ENCODE assay signal across 8 cellular contexts in the genomic region with DNA sequence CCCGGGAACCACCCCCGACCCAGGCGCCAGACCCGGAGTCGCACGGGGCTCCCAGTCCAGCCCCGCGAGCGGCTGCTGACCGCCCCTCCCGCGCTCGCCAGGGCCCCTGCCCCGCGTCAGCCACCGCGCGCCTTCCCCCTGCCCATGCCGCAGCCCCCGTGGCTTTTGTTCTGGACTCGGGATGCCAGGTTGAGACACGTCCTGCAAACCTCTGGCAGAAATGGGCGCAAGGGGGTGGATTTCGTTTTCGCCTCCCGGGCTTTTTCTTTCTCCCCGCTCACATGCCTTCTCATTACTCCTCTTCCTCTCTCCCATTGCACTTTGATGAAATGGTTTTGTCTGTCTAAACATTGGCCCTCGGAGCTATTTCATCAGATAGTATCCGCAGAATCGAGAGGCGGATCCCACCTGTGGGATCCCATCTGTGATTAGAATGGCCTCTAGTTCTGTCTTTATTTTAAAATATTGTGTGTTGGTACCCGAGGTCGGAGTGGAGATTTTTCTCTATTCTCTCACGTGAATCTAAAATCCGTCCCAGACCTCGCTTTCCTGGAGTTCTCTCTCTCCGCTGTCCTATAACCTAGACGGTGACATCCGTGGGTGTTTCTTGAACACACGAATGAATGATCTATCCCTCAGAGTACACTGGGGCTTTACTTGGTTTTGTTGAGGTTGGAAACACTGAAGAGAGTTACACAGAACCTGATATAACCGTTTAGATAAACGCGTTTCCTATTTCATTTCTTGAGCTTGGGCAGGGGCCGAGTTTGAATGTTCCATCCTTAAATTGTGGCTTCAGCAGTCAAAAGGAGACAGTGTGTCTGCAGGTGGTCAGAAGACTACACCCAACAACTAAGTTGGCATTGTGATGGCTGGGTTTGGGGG. TPM values are rescaled to one million over a fixed set of nuclear protein-coding genes. Genes with fewer than 3 reads are reported as not detected.
DNase-seq lines count a peak whose midpoint lies in the region; ATAC-seq and TF ChIP-seq lines count a peak whose summit lies in the region.

No MANE protein-coding gene starts in this region.

- 0% methylated on average over 4 of the region's 44 CpGs; no CpG with 5 or more reads in 1 of the 2 experiments for WGBS in IMR-90 (ENCODE audit: extremely low coverage in 2 of 2, insufficient read length in 1 of 2), 2 experiments

- no peak overlapping the region for H2BK20ac ChIP-seq in IMR-90 (ENCODE audit: low read depth, low read length)

- peak overlapping the region; percentile 37 for H2AFZ ChIP-seq in IMR-90 (replicated peaks; ENCODE audit: low read length, poor library complexity)

- H3K18ac ChIP-seq in IMR-90 (ENCODE audit: low read depth, low read length), result no peak overlapping the region

- H4K91ac ChIP-seq in IMR-90 (ENCODE audit: insufficient read depth, low read depth, low read length), result no peak overlapping the region

- no peak for TF ChIP-seq CTCF in IMR-90 (conservative IDR thresholded peaks at IDR 0.05; ENCODE audit: low read depth, low read length)

- H4K5ac ChIP-seq in IMR-90 (ENCODE audit: low read depth, low read length), result no peak overlapping the region

- no peak overlapping the region for H3K14ac ChIP-seq in IMR-90 (replicated peaks; ENCODE audit: low read depth, low read length)

- no peaks in the 10 kb centered on the region for H4K20me1 ChIP-seq in IMR-90 (ENCODE audit: insufficient read depth, low read length)

- H3K9me3 ChIP-seq in IMR-90 (ENCODE audit: control insufficient read depth, insufficient read depth, low read length), result no peaks in the 10 kb centered on the region

- no peak overlapping the region for H2AK9ac ChIP-seq in IMR-90 (replicated peaks; ENCODE audit: low read depth, low read length, poor library complexity)

- no peaks in the 10 kb centered on the region for H3K79me1 ChIP-seq in IMR-90 (ENCODE audit: low read depth in 1 of 2, low read length in 2 of 2)

- no peak overlapping the region for H2BK120ac ChIP-seq in IMR-90 (ENCODE audit: low read depth, low read length)

- TF ChIP-seq POLR2A in IMR-90 (IDR thresholded peaks at IDR 0.05; ENCODE audit: low read depth, low read length), result no peak

- H2AK5ac ChIP-seq in IMR-90 (ENCODE audit: low read depth, low read length), result no peak overlapping the region

- H3K27ac ChIP-seq in IMR-90 (ENCODE audit: insufficient read depth, low read length), result no peak overlapping the region

- H3K4me3 Mint-ChIP-seq in dendritic cell treated with granulocyte-macrophage colony-stimulating factor and Interleukin-4, amounts not matched to agents 40 ng/mL and 50 ng/mL, for 4 days, result peak overlapping the region; percentile 78
- H3K4me3 Mint-ChIP-seq in naive B cell, result peak overlapping the region; percentile 75 to 92 (median 84)

- no peak for ATAC-seq in IMR-90 (ENCODE audit: low read depth)
- ATAC-seq in naive B cell (ENCODE audit: low read depth in 2 of 2), result no peak

- no peak overlapping the region for H2BK5ac ChIP-seq in IMR-90 (ENCODE audit: low read depth, low read length, poor library complexity, severe bottlenecking)

- peak overlapping the region; percentile 26 for H3K27ac Mint-ChIP-seq in dendritic cell treated with granulocyte-macrophage colony-stimulating factor and Interleukin-4, amounts not matched to agents 40 ng/mL and 50 ng/mL, for 4 days
- H3K27ac Mint-ChIP-seq in naive B cell, result no peak overlapping the region

- H3K36me3 ChIP-seq in IMR-90 (ENCODE audit: control insufficient read depth, insufficient read depth, low read length), result no peaks in the 10 kb centered on the region

- H3K23ac ChIP-seq in IMR-90 (ENCODE audit: low read depth, low read length), result no peak overlapping the region

- no peaks in the 10 kb centered on the region for H3K9me1 ChIP-seq in IMR-90 (ENCODE audit: insufficient read depth, low read length)

- DNase-seq in NCI-H2081 (lab: John Stamatoyannopoulos, UW), result peak; percentile 36 to 44
- no peak for DNase-seq in NCI-H2081 treated with DMSO at 0.1 percent for 48 hours (lab: John Stamatoyannopoulos, UW)
- no peak for DNase-seq in IMR-90
- DNase-seq in naive B cell, result no peak
- DNase-seq in head of caudate nucleus, result no peak
- no peak for DNase-seq in globus pallidus (ENCODE audit: low spot score)
- DNase-seq in dermis blood vessel endothelial cell, result no peak

- no peak overlapping the region for H2BK15ac ChIP-seq in IMR-90 (ENCODE audit: low read depth, low read length)

- H3K36me3 Mint-ChIP-seq in dendritic cell treated with granulocyte-macrophage colony-stimulating factor and Interleukin-4, amounts not matched to agents 40 ng/mL and 50 ng/mL, for 4 days (ENCODE audit: low read depth), result no peaks in the 10 kb centered on the region
- peaks cover 0 to 15% of the 10 kb centered on the region in 2 donors for H3K36me3 Mint-ChIP-seq in naive B cell

- POLR2A ChIA-PET in IMR-90 (lab: Charles Lee; ENCODE audit: unreplicated experiment), result interaction anchor here (0.5 kb wide), 1 partner anchor 122 kb away, joined by 3 read pairs; no protein-coding TSS in a partner anchor

- no TSS peak for BruUV-seq in IMR-90 (replicated peaks; lab: Mats Ljungman, UMichigan)

- in situ Hi-C loops in IMR-90 (cut with MboI; ENCODE audit: low sequenced_read_pairs), result no loop called here

- no peak overlapping the region for H3K9ac ChIP-seq in IMR-90 (ENCODE audit: low read depth, low read length)

- no peaks in the 10 kb centered on the region for H3K4me1 ChIP-seq in IMR-90 (ENCODE audit: control insufficient read depth, insufficient read depth, low read length)

- H3K56ac ChIP-seq in IMR-90 (ENCODE audit: extremely low read depth, insufficient read depth, low read length), result no peak overlapping the region

- peaks cover 18% of the 10 kb centered on the region for H3K27me3 ChIP-seq in IMR-90 (ENCODE audit: control insufficient read depth, insufficient read depth, low read length)

- H3K4me3 ChIP-seq in IMR-90 (ENCODE audit: insufficient read depth, low read depth, low read length), result 0 out of 2 replicates have a peak overlapping the region, but pooled peaks have one; percentile 14

- H3K4me1 Mint-ChIP-seq in dendritic cell treated with granulocyte-macrophage colony-stimulating factor and Interleukin-4, amounts not matched to agents 40 ng/mL and 50 ng/mL, for 4 days (ENCODE audit: low read depth), result peaks cover 23% of the 10 kb centered on the region
- H3K4me1 Mint-ChIP-seq in naive B cell, result peaks cover 18 to 23% (median 22%) of the 10 kb centered on the region in 3 donors

- H3K4me2 ChIP-seq in IMR-90 (ENCODE audit: low read depth, low read length), result peak overlapping the region; percentile 77

- H3K9me3 Mint-ChIP-seq in dendritic cell treated with granulocyte-macrophage colony-stimulating factor and Interleukin-4, amounts not matched to agents 40 ng/mL and 50 ng/mL, for 4 days, result no peaks in the 10 kb centered on the region
- H3K9me3 Mint-ChIP-seq in naive B cell, result peaks cover 0 to 3% (median 0%) of the 10 kb centered on the region in 7 donors

- TF ChIP-seq RAD21 in IMR-90 (IDR thresholded peaks at IDR 0.05; ENCODE audit: low read length), result no peak

- H3K4ac ChIP-seq in IMR-90 (ENCODE audit: low read depth, low read length), result no peak overlapping the region

- intact Hi-C loops in IMR-90 (cut with micrococcal nuclease) (no loop called here), head of caudate nucleus (cut with DNase I) (no loop called here)
- intact Hi-C loops in dendritic cell treated with granulocyte-macrophage colony-stimulating factor and Interleukin-4, amounts not matched to agents 40 ng/mL and 50 ng/mL, for 4 days (cut with micrococcal nuclease), result no loop called here

- dilution Hi-C loops in IMR-90 (cut with HindIII; ENCODE audit: low sequenced_read_pairs, unreplicated experiment), result no loop called here

- peaks cover 28% of the 10 kb centered on the region for H3K27me3 Mint-ChIP-seq in dendritic cell treated with granulocyte-macrophage colony-stimulating factor and Interleukin-4, amounts not matched to agents 40 ng/mL and 50 ng/mL, for 4 days
- peaks cover 44 to 59% (median 53%) of the 10 kb centered on the region in 3 donors for H3K27me3 Mint-ChIP-seq in naive B cell

- no peak overlapping the region for H4K8ac ChIP-seq in IMR-90 (ENCODE audit: low read depth in 2 of 2, low read length in 2 of 2)

- CTCF ChIA-PET in IMR-90 (lab: Yijun Ruan, JAX), result no interaction called here

TF ChIP-seq in IMR-90, 13 proteins besides CTCF, POLR2A, EP300 and RAD21:
- TF ChIP-seq BHLHE40 (IDR thresholded peaks at IDR 0.05; ENCODE audit: low read depth, low read length), result no peak
- no peak for TF ChIP-seq RFX5 (IDR thresholded peaks at IDR 0.05; ENCODE audit: low read depth, low read length)
- no peak for TF ChIP-seq SMC3 (IDR thresholded peaks at IDR 0.05; ENCODE audit: low read depth, low read length)
- TF ChIP-seq FOS (IDR thresholded peaks at IDR 0.05; ENCODE audit: low read depth, low read length), result no peak

RNA-seq across cellular contexts. Expression of a gene that starts 1.9 kb away (rescaled TPM):
- total RNA-seq in IMR-90 (2012; rRNA removed) (not detected in 2 replicates), dermis blood vessel endothelial cell (not detected in 2 replicates)
- polyA plus RNA-seq in IMR-90 (2012; rRNA removed) (not detected in 2 replicates), naive B cell (ENCODE audit: low read depth in 6 of 6) (not detected)
- not detected in 2 replicates for polyA plus RNA-seq in IMR-90 (2012; cell fraction: cytosol; rRNA removed)
- polyA plus RNA-seq in IMR-90 (2012; cell fraction: nucleus; rRNA removed; ENCODE audit: low replicate concordance), result not detected in 2 replicates

Comparison
In these comparisons a context has a peak if more than half of its experiments do, and no peak if none do; other contexts are left out.
1. DNase-seq: peak in NCI-H2081 (2 of 2); none in NCI-H2081 treated with DMSO at 0.1 percent for 48 hours (single experiment), IMR-90 (single experiment), naive B cell (single experiment), head of caudate nucleus (0 of 42), globus pallidus (single experiment) and dermis blood vessel endothelial cell (single experiment).